ENCODE assay signal across 8 cellular contexts in genomic region chr20:33401042-33401921, GRCh38. TPM values are rescaled to one million over a fixed set of nuclear protein-coding genes. Genes with fewer than 3 reads are reported as not detected.
DNase-seq lines count a peak whose midpoint lies in the region; ATAC-seq, FAIRE-seq and TF ChIP-seq lines count a peak whose summit lies in the region.

Gene CDK5RAP1, minus strand, starts transcription at chr20:33401519. Its CDS starts 4,455 bp downstream, at chr20:33397064.

- peak within 1 kb of the TSS; percentile 34 to 70 for H3K18ac ChIP-seq in mesenchymal stem cell (ENCODE audit: low read depth in 1 of 2, low read length in 2 of 2)

- peaks cover 29% of the 10 kb centered on the region for H3K4me1 Mint-ChIP-seq in CD14-positive monocyte

- peak within 1 kb of the TSS; percentile 68 to 89 (median 80) for H3K27ac Mint-ChIP-seq in CD14-positive monocyte

- H2BK120ac ChIP-seq in mesenchymal stem cell (ENCODE audit: low read depth, low read length): peak within 1 kb of the TSS; percentile 39

- TF ChIP-seq CTCF in CD14-positive monocyte (IDR thresholded peaks at IDR 0.05): no peak

- H2BK12ac ChIP-seq in mesenchymal stem cell (ENCODE audit: low read length in 2 of 2): peak within 1 kb of the TSS; percentile 3 to 54

- H3K27ac ChIP-seq in mesenchymal stem cell (ENCODE audit: low read length, poor library complexity, severe bottlenecking): peak within 1 kb of the TSS; percentile 9

- H3K36me3 ChIP-seq in endocrine pancreas (ENCODE audit: control insufficient read depth, insufficient read depth, low read length) (no peaks in the 10 kb centered on the region), mesenchymal stem cell (ENCODE audit: control insufficient read depth in 1 of 2, insufficient read depth in 2 of 2, low read depth in 1 of 2, low read length in 2 of 2) (peaks cover 3 to 24% of the 10 kb centered on the region in 2 experiments)

- H3K9me3 Mint-ChIP-seq in CD14-positive monocyte: no peaks in the 10 kb centered on the region

- H4K91ac ChIP-seq in mesenchymal stem cell (ENCODE audit: low read length): peak within 1 kb of the TSS; percentile 23

- H2BK5ac ChIP-seq in mesenchymal stem cell (ENCODE audit: low read depth, low read length, poor library complexity, severe bottlenecking): no peak within 1 kb of the TSS

- H3K9me3 ChIP-seq in endocrine pancreas (ENCODE audit: control insufficient read depth, low read length): no peaks in the 10 kb centered on the region
- H3K9me3 ChIP-seq in mesenchymal stem cell (ENCODE audit: control insufficient read depth, low read length): no peaks in the 10 kb centered on the region

- DNase-seq in CD14-positive monocyte (ENCODE audit: low spot score) (peak; percentile 86), HTR-8/SVneo (ENCODE audit: insufficient read length, low spot score) (peak; percentile 91), NOMO-1 (lab: John Stamatoyannopoulos, UW; ENCODE audit: unreplicated experiment in 2 of 2) (peak; percentile 85 to 87), mesenchymal stem cell (peak; percentile 93)
- peak; percentile 67 to 70 for DNase-seq in activated CD8-positive, alpha-beta memory T cell treated with anti-CD3 and anti-CD28 coated beads for 4 hours (ENCODE audit: low read depth in 2 of 2)
- DNase-seq in stimulated activated CD8-positive, alpha-beta memory T cell treated with anti-CD3 and anti-CD28 coated beads, Interleukin-12 subunit alpha, Interleukin-12 subunit beta, amount 100 ng/mL, for 1 hour (ENCODE audit: low read depth): peak; percentile 73

- intact Hi-C loops in CD14-positive monocyte (cut with micrococcal nuclease): no loop called here

- no peak within 1 kb of the TSS for H2BK15ac ChIP-seq in mesenchymal stem cell (ENCODE audit: low read depth, poor library complexity, severe bottlenecking)

- H2AFZ ChIP-seq in mesenchymal stem cell (ENCODE audit: low read depth, low read length): peak within 1 kb of the TSS; percentile 91

- peak within 1 kb of the TSS in 1 of 2 experiments; percentile 23 for H3K14ac ChIP-seq in mesenchymal stem cell (ENCODE audit: low read length in 2 of 2)

- peak within 1 kb of the TSS; percentile 45 to 73 for H3K4ac ChIP-seq in mesenchymal stem cell (ENCODE audit: low read depth in 1 of 2, low read length in 2 of 2)

- H3K4me3 Mint-ChIP-seq in CD14-positive monocyte: peak within 1 kb of the TSS; percentile 87 to 96

- H3K27me3 Mint-ChIP-seq in CD14-positive monocyte (ENCODE audit: low read depth in 3 of 3): peaks cover 0 to 5% (median 3%) of the 10 kb centered on the region in 3 donors

- peak within 1 kb of the TSS; percentile 90 for H4K8ac ChIP-seq in mesenchymal stem cell (ENCODE audit: low read length)

- no peaks in the 10 kb centered on the region for H3K27me3 ChIP-seq in endocrine pancreas (ENCODE audit: control insufficient read depth, insufficient read depth, low read length)
- no peaks in the 10 kb centered on the region for H3K27me3 ChIP-seq in mesenchymal stem cell (ENCODE audit: control insufficient read depth in 1 of 2, insufficient read depth in 1 of 2, low read length in 2 of 2)

- under 1% methylated on average over 47 of the region's 47 CpGs for WGBS in mesenchymal stem cell

- peak within 1 kb of the TSS; percentile 99 for H3K9ac ChIP-seq in endocrine pancreas (ENCODE audit: control insufficient read depth, insufficient read depth, low read length)
- H3K9ac ChIP-seq in mesenchymal stem cell (ENCODE audit: low read length): peak within 1 kb of the TSS; percentile 95

- H3K79me1 ChIP-seq in mesenchymal stem cell (replicated peaks; ENCODE audit: low read length, poor library complexity, severe bottlenecking): peaks cover 40% of the 10 kb centered on the region

- peak within 1 kb of the TSS; percentile 95 for H3K4me3 ChIP-seq in endocrine pancreas (ENCODE audit: control insufficient read depth, insufficient read depth, low read length)
- peak within 1 kb of the TSS; percentile 83 to 99 for H3K4me3 ChIP-seq in mesenchymal stem cell (ENCODE audit: insufficient read depth in 1 of 2, low read depth in 1 of 2, low read length in 2 of 2)

- H3K4me2 ChIP-seq in mesenchymal stem cell (ENCODE audit: low read length, poor library complexity, severe bottlenecking): peak within 1 kb of the TSS; percentile 93

- H2AK5ac ChIP-seq in mesenchymal stem cell (ENCODE audit: low read length, severe bottlenecking): no peak within 1 kb of the TSS

- peak within 1 kb of the TSS in 1 of 2 experiments; percentile 54 for H3K23ac ChIP-seq in mesenchymal stem cell (ENCODE audit: low read length in 2 of 2)

- FAIRE-seq in HTR-8/SVneo (lab: Jason Lieb, UNC): peak; percentile 73

- peaks cover 6 to 9% of the 10 kb centered on the region in 2 donors for H3K36me3 Mint-ChIP-seq in CD14-positive monocyte

- H3K4me1 ChIP-seq in endocrine pancreas (ENCODE audit: control insufficient read depth, insufficient read depth, low read length) (peaks cover 3% of the 10 kb centered on the region), mesenchymal stem cell (ENCODE audit: control insufficient read depth, insufficient read depth, low read depth, low read length) (peaks cover 12% of the 10 kb centered on the region)

- peak; percentile 86 for ATAC-seq in GM19455 (IDR thresholded peaks at IDR 0.05; ENCODE audit: unreplicated experiment)

RNA-seq across cellular contexts. Expression of gene CDK5RAP1, which starts in this region (rescaled TPM):
- 10 to 100 TPM; 24.4 to 25.5 TPM for polyA plus RNA-seq in CD14-positive monocyte
- 12.9 TPM for polyA plus RNA-seq in mesenchymal stem cell (2013, experiment 1 of 2)
- polyA plus RNA-seq in mesenchymal stem cell (2013, experiment 2 of 2): 12.4 TPM

Comparison
In these comparisons a context has a peak if more than half of its experiments do, and no peak if none do; other contexts are left out.
1. Peak in every context shown above with its lines: DNase-seq, ATAC-seq, H3K4me3 ChIP-seq and H3K27ac ChIP-seq.